ENCODE assay signal across 1 cellular context in the genomic region with DNA sequence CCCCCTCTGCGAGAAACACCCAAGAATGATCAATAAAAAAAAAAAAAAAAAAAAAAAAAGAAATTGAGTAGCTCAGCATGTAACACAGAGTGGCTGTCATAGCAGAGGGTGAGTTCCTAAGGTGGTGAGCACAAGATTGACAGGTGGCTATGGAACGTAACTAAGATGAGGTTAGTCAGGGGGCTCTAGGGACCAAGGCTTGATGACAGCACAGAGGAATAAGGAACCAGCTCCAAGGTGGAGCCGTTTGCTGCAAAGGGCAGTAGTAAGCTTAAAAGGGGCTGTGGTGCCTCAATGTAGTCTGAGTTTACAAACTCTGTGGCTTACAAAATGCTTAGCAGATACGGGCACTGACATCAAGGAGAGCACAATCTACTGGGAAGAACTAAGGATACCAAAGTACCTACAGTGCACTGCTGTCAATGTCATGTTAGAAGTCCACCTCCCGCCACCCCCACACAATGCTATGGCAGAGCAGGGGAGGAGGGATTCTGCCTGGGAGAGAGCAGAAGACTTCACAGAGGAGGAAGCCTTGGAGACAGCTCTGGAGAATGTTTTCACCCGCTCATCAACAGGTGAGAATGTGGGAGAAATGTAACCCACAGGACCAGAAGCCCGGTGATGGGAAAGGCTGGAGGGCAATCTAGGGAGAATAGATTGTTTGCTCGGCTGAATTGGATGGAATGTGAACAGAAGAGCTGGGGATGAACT.
TF ChIP-seq lines count a peak whose summit lies in the region.

No MANE protein-coding gene starts in this region.

TF ChIP-seq in HEK293, 187 proteins besides CTCF, POLR2A, EP300 and RAD21:
- TF ChIP-seq, protein P1, sequence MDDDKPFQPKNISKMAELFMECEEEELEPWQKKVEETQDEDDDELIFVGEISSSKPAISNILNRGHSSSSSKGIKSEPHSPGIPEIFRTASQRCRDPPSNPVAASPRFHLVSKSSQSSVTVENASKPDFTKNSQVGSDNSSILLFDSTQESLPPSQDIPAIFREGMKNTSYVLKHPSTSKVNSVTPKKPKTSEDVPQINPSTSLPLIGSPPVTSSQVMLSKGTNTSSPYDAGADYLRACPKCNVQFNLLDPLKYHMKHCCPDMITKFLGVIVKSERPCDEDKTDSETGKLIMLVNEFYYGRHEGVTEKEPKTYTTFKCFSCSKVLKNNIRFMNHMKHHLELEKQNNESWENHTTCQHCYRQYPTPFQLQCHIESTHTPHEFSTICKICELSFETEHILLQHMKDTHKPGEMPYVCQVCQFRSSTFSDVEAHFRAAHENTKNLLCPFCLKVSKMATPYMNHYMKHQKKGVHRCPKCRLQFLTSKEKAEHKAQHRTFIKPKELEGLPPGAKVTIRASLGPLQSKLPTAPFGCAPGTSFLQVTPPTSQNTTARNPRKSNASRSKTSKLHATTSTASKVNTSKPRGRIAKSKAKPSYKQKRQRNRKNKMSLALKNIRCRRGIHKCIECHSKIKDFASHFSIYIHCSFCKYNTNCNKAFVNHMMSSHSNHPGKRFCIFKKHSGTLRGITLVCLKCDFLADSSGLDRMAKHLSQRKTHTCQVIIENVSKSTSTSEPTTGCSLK (tag by site-specific recombination; IDR thresholded peaks at IDR 0.05), result no peak
- TF ChIP-seq HOXA7 (CRISPR knock-in tag; IDR thresholded peaks at IDR 0.05; ENCODE audit: borderline replicate concordance) (no peak), HOXC10 (CRISPR knock-in tag; IDR thresholded peaks at IDR 0.05) (no peak), SCRT2 (tag by site-specific recombination; IDR thresholded peaks at IDR 0.05) (peak; percentile 66)
